Comparison of ENCODE assay signal across 1 cellular context in the genomic region with DNA sequence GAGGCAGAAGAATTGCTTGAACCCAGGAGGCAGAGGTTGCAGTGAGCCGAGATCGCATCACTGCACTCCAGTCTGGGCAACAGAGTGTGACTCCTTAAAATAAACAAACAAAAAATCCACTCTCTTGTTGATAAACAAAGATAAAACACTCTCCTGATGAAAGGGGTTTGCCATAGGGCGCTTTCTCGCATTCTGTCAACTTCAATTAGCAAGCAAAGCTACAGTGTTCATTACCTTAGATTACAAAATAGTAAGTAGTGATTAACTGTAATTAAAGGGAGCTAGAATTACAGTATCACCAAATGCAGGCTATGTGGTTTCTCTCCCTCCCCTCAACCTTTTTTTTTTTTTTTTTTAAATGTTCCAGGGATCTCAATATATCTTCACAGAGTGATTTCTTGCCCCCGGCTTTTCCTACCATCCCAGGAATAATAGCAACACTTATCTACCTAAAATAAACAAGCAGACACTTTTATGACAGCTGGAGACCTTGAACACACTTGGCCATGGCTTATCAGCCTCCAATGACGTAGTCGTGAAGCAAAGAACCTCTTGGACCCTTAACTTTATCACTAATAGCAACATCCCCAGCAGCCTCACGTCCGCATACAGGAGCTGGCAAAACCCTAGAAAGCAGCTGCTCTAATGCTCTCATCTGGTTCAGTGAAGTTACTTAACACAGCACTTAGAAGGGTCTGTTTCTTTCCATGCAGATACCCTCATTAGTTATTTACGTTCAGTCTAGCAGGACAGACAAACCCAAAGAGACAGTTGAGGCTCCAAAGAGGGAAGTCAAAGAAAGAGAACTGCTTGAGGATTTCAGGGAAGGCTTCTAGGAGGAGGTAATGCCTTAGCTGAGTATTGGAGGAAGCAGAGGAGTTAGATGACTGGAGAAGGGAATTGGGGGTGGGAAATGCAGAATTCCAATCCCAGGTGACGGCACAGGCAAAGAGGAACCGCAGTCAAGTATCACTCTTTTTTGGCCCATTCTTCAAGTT.
TF ChIP-seq lines count a peak whose summit lies in the region.

No MANE protein-coding gene starts in this region.

TF ChIP-seq in HEK293, 187 proteins besides CTCF, POLR2A, EP300 and RAD21 (continued from another document and continues in another):
- TF ChIP-seq GLI2 (tag by site-specific recombination; IDR thresholded peaks at IDR 0.05; ENCODE audit: borderline replicate concordance, low read depth) (peak; percentile 97), ZNF426 (tag by site-specific recombination; IDR thresholded peaks at IDR 0.05) (no peak), BCL11B (tag by site-specific recombination; IDR thresholded peaks at IDR 0.05; ENCODE audit: low read depth) (peak; percentile 48; the same call in 1 of the 2 replicates), KLF16 (tag by site-specific recombination; IDR thresholded peaks at IDR 0.05) (no peak; the same call in 1 of the 2 replicates), SALL2 (tag by site-specific recombination; IDR thresholded peaks at IDR 0.05; ENCODE audit: borderline replicate concordance) (no peak), GLIS2 (tag by site-specific recombination; IDR thresholded peaks at IDR 0.05) (peak; percentile 82), ZEB2 (tag by site-specific recombination; IDR thresholded peaks at IDR 0.05) (peak; percentile 93), ZNF335 (tag by site-specific recombination; conservative IDR thresholded peaks at IDR 0.05) (peak; percentile 34; the same call in 1 of the 2 replicates), ZBTB8A (tag by site-specific recombination; IDR thresholded peaks at IDR 0.05) (peak; percentile 65; the same call in 1 of the 2 replicates), GFI1B (tag by site-specific recombination; IDR thresholded peaks at IDR 0.05) (peak; percentile 87), ZNF221 (tag by site-specific recombination; IDR thresholded peaks at IDR 0.05; ENCODE audit: borderline replicate concordance) (no peak), ZNF658 (tag by site-specific recombination; IDR thresholded peaks at IDR 0.05) (no peak)
- TF ChIP-seq, protein P1, sequence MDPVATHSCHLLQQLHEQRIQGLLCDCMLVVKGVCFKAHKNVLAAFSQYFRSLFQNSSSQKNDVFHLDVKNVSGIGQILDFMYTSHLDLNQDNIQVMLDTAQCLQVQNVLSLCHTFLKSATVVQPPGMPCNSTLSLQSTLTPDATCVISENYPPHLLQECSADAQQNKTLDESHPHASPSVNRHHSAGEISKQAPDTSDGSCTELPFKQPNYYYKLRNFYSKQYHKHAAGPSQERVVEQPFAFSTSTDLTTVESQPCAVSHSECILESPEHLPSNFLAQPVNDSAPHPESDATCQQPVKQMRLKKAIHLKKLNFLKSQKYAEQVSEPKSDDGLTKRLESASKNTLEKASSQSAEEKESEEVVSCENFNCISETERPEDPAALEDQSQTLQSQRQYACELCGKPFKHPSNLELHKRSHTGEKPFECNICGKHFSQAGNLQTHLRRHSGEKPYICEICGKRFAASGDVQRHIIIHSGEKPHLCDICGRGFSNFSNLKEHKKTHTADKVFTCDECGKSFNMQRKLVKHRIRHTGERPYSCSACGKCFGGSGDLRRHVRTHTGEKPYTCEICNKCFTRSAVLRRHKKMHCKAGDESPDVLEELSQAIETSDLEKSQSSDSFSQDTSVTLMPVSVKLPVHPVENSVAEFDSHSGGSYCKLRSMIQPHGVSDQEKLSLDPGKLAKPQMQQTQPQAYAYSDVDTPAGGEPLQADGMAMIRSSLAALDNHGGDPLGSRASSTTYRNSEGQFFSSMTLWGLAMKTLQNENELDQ (tag by site-specific recombination; IDR thresholded peaks at IDR 0.05; ENCODE audit: low read depth): peak; percentile 40; the same call in 1 of the 2 replicates
- TF ChIP-seq, protein P2, sequence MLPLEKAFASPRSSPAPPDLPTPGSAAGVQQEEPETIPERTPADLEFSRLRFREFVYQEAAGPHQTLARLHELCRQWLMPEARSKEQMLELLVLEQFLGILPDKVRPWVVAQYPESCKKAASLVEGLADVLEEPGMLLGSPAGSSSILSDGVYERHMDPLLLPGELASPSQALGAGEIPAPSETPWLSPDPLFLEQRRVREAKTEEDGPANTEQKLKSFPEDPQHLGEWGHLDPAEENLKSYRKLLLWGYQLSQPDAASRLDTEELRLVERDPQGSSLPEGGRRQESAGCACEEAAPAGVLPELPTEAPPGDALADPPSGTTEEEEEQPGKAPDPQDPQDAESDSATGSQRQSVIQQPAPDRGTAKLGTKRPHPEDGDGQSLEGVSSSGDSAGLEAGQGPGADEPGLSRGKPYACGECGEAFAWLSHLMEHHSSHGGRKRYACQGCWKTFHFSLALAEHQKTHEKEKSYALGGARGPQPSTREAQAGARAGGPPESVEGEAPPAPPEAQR (tag by site-specific recombination; IDR thresholded peaks at IDR 0.05): no peak
- TF ChIP-seq, protein P3, sequence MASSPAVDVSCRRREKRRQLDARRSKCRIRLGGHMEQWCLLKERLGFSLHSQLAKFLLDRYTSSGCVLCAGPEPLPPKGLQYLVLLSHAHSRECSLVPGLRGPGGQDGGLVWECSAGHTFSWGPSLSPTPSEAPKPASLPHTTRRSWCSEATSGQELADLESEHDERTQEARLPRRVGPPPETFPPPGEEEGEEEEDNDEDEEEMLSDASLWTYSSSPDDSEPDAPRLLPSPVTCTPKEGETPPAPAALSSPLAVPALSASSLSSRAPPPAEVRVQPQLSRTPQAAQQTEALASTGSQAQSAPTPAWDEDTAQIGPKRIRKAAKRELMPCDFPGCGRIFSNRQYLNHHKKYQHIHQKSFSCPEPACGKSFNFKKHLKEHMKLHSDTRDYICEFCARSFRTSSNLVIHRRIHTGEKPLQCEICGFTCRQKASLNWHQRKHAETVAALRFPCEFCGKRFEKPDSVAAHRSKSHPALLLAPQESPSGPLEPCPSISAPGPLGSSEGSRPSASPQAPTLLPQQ (tag by site-specific recombination; IDR thresholded peaks at IDR 0.05): peak; percentile 87; the same call in 1 of the 2 replicates
- TF ChIP-seq, protein P4, sequence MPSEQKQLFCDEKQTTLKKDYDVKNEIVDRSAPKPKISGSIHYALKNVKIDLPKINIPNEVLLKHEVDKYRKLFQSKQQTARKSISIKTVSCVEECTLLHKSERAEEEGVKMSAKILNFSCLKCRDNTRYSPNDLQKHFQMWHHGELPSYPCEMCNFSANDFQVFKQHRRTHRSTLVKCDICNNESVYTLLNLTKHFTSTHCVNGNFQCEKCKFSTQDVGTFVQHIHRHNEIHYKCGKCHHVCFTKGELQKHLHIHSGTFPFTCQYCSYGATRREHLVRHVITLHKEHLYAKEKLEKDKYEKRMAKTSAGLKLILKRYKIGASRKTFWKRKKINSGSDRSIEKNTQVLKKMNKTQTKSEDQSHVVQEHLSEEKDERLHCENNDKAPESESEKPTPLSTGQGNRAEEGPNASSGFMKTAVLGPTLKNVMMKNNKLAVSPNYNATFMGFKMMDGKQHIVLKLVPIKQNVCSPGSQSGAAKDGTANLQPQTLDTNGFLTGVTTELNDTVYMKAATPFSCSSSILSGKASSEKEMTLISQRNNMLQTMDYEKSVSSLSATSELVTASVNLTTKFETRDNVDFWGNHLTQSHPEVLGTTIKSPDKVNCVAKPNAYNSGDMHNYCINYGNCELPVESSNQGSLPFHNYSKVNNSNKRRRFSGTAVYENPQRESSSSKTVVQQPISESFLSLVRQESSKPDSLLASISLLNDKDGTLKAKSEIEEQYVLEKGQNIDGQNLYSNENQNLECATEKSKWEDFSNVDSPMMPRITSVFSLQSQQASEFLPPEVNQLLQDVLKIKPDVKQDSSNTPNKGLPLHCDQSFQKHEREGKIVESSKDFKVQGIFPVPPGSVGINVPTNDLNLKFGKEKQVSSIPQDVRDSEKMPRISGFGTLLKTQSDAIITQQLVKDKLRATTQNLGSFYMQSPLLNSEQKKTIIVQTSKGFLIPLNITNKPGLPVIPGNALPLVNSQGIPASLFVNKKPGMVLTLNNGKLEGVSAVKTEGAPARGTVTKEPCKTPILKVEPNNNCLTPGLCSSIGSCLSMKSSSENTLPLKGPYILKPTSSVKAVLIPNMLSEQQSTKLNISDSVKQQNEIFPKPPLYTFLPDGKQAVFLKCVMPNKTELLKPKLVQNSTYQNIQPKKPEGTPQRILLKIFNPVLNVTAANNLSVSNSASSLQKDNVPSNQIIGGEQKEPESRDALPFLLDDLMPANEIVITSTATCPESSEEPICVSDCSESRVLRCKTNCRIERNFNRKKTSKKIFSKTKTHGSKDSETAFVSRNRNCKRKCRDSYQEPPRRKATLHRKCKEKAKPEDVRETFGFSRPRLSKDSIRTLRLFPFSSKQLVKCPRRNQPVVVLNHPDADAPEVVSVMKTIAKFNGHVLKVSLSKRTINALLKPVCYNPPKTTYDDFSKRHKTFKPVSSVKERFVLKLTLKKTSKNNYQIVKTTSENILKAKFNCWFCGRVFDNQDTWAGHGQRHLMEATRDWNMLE (tag by site-specific recombination; conservative IDR thresholded peaks at IDR 0.05; ENCODE audit: low read depth): peak; percentile 45
- TF ChIP-seq, protein P5, sequence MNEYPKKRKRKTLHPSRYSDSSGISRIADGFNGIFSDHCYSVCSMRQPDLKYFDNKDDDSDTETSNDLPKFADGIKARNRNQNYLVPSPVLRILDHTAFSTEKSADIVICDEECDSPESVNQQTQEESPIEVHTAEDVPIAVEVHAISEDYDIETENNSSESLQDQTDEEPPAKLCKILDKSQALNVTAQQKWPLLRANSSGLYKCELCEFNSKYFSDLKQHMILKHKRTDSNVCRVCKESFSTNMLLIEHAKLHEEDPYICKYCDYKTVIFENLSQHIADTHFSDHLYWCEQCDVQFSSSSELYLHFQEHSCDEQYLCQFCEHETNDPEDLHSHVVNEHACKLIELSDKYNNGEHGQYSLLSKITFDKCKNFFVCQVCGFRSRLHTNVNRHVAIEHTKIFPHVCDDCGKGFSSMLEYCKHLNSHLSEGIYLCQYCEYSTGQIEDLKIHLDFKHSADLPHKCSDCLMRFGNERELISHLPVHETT (tag by site-specific recombination; IDR thresholded peaks at IDR 0.05): peak; percentile 96
- TF ChIP-seq, protein P6, sequence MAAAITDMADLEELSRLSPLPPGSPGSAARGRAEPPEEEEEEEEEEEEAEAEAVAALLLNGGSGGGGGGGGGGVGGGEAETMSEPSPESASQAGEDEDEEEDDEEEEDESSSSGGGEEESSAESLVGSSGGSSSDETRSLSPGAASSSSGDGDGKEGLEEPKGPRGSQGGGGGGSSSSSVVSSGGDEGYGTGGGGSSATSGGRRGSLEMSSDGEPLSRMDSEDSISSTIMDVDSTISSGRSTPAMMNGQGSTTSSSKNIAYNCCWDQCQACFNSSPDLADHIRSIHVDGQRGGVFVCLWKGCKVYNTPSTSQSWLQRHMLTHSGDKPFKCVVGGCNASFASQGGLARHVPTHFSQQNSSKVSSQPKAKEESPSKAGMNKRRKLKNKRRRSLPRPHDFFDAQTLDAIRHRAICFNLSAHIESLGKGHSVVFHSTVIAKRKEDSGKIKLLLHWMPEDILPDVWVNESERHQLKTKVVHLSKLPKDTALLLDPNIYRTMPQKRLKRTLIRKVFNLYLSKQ (tag by site-specific recombination; IDR thresholded peaks at IDR 0.05; ENCODE audit: borderline replicate concordance): 0 out of 2 replicates have a peak, but pooled peaks have one; percentile 12
- TF ChIP-seq, protein P7, sequence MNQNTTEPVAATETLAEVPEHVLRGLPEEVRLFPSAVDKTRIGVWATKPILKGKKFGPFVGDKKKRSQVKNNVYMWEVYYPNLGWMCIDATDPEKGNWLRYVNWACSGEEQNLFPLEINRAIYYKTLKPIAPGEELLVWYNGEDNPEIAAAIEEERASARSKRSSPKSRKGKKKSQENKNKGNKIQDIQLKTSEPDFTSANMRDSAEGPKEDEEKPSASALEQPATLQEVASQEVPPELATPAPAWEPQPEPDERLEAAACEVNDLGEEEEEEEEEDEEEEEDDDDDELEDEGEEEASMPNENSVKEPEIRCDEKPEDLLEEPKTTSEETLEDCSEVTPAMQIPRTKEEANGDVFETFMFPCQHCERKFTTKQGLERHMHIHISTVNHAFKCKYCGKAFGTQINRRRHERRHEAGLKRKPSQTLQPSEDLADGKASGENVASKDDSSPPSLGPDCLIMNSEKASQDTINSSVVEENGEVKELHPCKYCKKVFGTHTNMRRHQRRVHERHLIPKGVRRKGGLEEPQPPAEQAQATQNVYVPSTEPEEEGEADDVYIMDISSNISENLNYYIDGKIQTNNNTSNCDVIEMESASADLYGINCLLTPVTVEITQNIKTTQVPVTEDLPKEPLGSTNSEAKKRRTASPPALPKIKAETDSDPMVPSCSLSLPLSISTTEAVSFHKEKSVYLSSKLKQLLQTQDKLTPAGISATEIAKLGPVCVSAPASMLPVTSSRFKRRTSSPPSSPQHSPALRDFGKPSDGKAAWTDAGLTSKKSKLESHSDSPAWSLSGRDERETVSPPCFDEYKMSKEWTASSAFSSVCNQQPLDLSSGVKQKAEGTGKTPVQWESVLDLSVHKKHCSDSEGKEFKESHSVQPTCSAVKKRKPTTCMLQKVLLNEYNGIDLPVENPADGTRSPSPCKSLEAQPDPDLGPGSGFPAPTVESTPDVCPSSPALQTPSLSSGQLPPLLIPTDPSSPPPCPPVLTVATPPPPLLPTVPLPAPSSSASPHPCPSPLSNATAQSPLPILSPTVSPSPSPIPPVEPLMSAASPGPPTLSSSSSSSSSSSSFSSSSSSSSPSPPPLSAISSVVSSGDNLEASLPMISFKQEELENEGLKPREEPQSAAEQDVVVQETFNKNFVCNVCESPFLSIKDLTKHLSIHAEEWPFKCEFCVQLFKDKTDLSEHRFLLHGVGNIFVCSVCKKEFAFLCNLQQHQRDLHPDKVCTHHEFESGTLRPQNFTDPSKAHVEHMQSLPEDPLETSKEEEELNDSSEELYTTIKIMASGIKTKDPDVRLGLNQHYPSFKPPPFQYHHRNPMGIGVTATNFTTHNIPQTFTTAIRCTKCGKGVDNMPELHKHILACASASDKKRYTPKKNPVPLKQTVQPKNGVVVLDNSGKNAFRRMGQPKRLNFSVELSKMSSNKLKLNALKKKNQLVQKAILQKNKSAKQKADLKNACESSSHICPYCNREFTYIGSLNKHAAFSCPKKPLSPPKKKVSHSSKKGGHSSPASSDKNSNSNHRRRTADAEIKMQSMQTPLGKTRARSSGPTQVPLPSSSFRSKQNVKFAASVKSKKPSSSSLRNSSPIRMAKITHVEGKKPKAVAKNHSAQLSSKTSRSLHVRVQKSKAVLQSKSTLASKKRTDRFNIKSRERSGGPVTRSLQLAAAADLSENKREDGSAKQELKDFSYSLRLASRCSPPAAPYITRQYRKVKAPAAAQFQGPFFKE (tag by site-specific recombination; IDR thresholded peaks at IDR 0.05; ENCODE audit: borderline replicate concordance): no peak
- TF ChIP-seq, protein P8, sequence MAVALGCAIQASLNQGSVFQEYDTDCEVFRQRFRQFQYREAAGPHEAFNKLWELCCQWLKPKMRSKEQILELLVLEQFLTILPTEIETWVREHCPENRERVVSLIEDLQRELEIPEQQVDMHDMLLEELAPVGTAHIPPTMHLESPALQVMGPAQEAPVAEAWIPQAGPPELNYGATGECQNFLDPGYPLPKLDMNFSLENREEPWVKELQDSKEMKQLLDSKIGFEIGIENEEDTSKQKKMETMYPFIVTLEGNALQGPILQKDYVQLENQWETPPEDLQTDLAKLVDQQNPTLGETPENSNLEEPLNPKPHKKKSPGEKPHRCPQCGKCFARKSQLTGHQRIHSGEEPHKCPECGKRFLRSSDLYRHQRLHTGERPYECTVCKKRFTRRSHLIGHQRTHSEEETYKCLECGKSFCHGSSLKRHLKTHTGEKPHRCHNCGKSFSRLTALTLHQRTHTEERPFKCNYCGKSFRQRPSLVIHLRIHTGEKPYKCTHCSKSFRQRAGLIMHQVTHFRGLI (tag by site-specific recombination; IDR thresholded peaks at IDR 0.05): no peak; the same call in 1 of the 2 replicates
- TF ChIP-seq, protein P9, sequence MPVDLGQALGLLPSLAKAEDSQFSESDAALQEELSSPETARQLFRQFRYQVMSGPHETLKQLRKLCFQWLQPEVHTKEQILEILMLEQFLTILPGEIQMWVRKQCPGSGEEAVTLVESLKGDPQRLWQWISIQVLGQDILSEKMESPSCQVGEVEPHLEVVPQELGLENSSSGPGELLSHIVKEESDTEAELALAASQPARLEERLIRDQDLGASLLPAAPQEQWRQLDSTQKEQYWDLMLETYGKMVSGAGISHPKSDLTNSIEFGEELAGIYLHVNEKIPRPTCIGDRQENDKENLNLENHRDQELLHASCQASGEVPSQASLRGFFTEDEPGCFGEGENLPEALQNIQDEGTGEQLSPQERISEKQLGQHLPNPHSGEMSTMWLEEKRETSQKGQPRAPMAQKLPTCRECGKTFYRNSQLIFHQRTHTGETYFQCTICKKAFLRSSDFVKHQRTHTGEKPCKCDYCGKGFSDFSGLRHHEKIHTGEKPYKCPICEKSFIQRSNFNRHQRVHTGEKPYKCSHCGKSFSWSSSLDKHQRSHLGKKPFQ (tag by site-specific recombination; IDR thresholded peaks at IDR 0.05): peak; percentile 91
